8 cellular contexts compared by ENCODE assay signal in genomic region chr5:176447982-176448608, GRCh38. TPM values are rescaled to one million over a fixed set of nuclear protein-coding genes. Genes with fewer than 3 reads are reported as not detected.
A peak's percentile ranks its signal among the peaks of the same experiment; 100 is the strongest.
DNase-seq lines count a peak whose midpoint lies in the region; ATAC-seq and TF ChIP-seq lines count a peak whose summit lies in the region.

A gene with protein sequence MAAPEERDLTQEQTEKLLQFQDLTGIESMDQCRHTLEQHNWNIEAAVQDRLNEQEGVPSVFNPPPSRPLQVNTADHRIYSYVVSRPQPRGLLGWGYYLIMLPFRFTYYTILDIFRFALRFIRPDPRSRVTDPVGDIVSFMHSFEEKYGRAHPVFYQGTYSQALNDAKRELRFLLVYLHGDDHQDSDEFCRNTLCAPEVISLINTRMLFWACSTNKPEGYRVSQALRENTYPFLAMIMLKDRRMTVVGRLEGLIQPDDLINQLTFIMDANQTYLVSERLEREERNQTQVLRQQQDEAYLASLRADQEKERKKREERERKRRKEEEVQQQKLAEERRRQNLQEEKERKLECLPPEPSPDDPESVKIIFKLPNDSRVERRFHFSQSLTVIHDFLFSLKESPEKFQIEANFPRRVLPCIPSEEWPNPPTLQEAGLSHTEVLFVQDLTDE (plus strand): TSS chr5:176448385. CDS start chr5:176448408, 23 bp downstream.

- peaks cover 4% of the 10 kb centered on the region for H3K27me3 Mint-ChIP-seq in T-helper 1 cell treated with Interleukin-12 subunit alpha and Interleukin-12 subunit beta and Interleukin-4 antibody, amounts not matched to agents 30 μg/mL and 1 μg/mL, for 36 hours (ENCODE audit: low read depth)

- peak within 1 kb of the TSS; percentile 98 for H3K27ac ChIP-seq in upper lobe of right lung

- H3K4me3 ChIP-seq in upper lobe of right lung, result peak within 1 kb of the TSS; percentile 85

- H3K9me3 Mint-ChIP-seq in T-helper 1 cell treated with Interleukin-12 subunit alpha and Interleukin-12 subunit beta and Interleukin-4 antibody, amounts not matched to agents 30 μg/mL and 1 μg/mL, for 36 hours, result no peaks in the 10 kb centered on the region

- peak within 1 kb of the TSS; percentile 100 for H3K4me3 Mint-ChIP-seq in T-helper 1 cell treated with Interleukin-12 subunit alpha and Interleukin-12 subunit beta and Interleukin-4 antibody, amounts not matched to agents 30 μg/mL and 1 μg/mL, for 36 hours

- TF ChIP-seq POLR2A in GM15510 (IDR thresholded peaks at IDR 0.05; ENCODE audit: borderline replicate concordance, extremely low read depth, insufficient read length), result peak; percentile 77

- DNase-seq in NCI-H1694 (lab: John Stamatoyannopoulos, UW), result peak; percentile 74
- DNase-seq in amniotic stem cell (lab: John Stamatoyannopoulos, UW), result peak; percentile 98
- peak; percentile 96 for DNase-seq in left cardiac atrium
- peak; percentile 99 for DNase-seq in posterior vena cava (ENCODE audit: low spot score)
- DNase-seq in upper lobe of right lung, result peak; percentile 98

- peak within 1 kb of the TSS; percentile 97 for H3K27ac Mint-ChIP-seq in T-helper 1 cell treated with Interleukin-12 subunit alpha and Interleukin-12 subunit beta and Interleukin-4 antibody, amounts not matched to agents 30 μg/mL and 1 μg/mL, for 36 hours

- H3K4me1 Mint-ChIP-seq in T-helper 1 cell treated with Interleukin-12 subunit alpha and Interleukin-12 subunit beta and Interleukin-4 antibody, amounts not matched to agents 30 μg/mL and 1 μg/mL, for 36 hours (ENCODE audit: low read depth), result peaks cover 24% of the 10 kb centered on the region

- peaks cover 12% of the 10 kb centered on the region for H3K36me3 ChIP-seq in upper lobe of right lung

- no peaks in the 10 kb centered on the region for H3K27me3 ChIP-seq in upper lobe of right lung

- H3K36me3 Mint-ChIP-seq in T-helper 1 cell treated with Interleukin-12 subunit alpha and Interleukin-12 subunit beta and Interleukin-4 antibody, amounts not matched to agents 30 μg/mL and 1 μg/mL, for 36 hours (ENCODE audit: low read depth), result peaks cover 9% of the 10 kb centered on the region

- ATAC-seq in HG02885 (IDR thresholded peaks at IDR 0.05; ENCODE audit: poor library complexity, unreplicated experiment) (peak; percentile 92), left cardiac atrium (peak; percentile 99), upper lobe of right lung (peak; percentile 98)

- TF ChIP-seq CTCF in upper lobe of right lung (IDR thresholded peaks at IDR 0.05), result peak; percentile 99

- H3K9me3 ChIP-seq in upper lobe of right lung, result no peaks in the 10 kb centered on the region

- H3K4me1 ChIP-seq in upper lobe of right lung, result peaks cover 16% of the 10 kb centered on the region

- intact Hi-C loops in left cardiac atrium (cut with DNase I) (loop anchor here in 1 of 2 donors (2.0 to 10.0 kb wide), 2 partner anchors 31 to 197 kb away; partner anchors contain the start of genes CLTB and TSPAN17), posterior vena cava (cut with DNase I) (loop anchor here (5.0 to 10.0 kb wide), 2 partner anchors 36 to 87 kb away; partner anchors contain the start of gene RNF44 (in 2 of the 2)), upper lobe of right lung (cut with DNase I) (no loop called here)

RNA-seq across cellular contexts. Expression of the gene that starts here (rescaled TPM):
- total RNA-seq in left cardiac atrium (10 to 100 TPM; 15.3 to 23.3 TPM), posterior vena cava (10 to 100 TPM; 27.3 to 27.7 TPM), upper lobe of right lung (35.1 TPM)

Comparison
In these comparisons a context has a peak if more than half of its experiments do, and no peak if none do; other contexts are left out.
1. Peak in every context shown above with its lines: DNase-seq, ATAC-seq, H3K4me3 ChIP-seq and H3K27ac ChIP-seq.